ENCODE assay signal across 19 cellular contexts in the genomic region with DNA sequence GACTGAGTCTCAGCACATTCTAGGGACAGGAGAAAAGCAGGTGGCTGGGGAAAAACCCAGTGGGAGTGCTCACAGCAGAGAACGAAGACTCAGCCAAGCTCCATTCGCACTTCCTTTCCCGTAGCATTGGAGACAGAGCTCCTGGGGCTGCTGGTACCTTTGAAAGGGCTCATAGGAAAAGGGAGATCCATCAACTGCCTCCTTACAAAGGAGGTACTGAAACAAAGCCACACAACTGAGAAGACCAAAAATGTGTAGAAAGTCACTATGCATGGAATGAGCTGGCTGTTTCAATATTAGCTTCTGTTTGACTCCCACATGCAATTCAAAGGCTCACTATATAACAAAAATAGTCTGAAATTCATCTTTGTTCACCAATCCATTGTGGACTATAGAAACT. TPM values are rescaled to one million over a fixed set of nuclear protein-coding genes. Genes with fewer than 3 reads are reported as not detected.
A peak's percentile ranks its signal among the peaks of the same experiment; 100 is the strongest.
DNase-seq lines count a peak whose midpoint lies in the region; ATAC-seq, FAIRE-seq and TF ChIP-seq lines count a peak whose summit lies in the region.
"Had no signal": no experiment of that assay in that cellular context is flagged by ENCODE, and none has a peak within 500 bp of the region (broad histone marks: within the 10 kb centered on the region; RNA-seq: fewer than 3 reads in every experiment).

No MANE protein-coding gene starts in this region.

- H3K27ac ChIP-seq in GM12878 (ENCODE audit: control insufficient read depth, insufficient read depth) = peak overlapping the region; percentile 33; the same call in 1 of the 2 replicates
- H3K27ac ChIP-seq: heart right ventricle had no signal

- no peak for FAIRE-seq in GM12878 (lab: Jason Lieb, UNC)
- FAIRE-seq: HepG2, keratinocyte had no signal

- no peak overlapping the region for H3K9ac ChIP-seq in GM12878 (ENCODE audit: control insufficient read depth, insufficient read depth, low read length)

- DNase-seq in GM10266 (ENCODE audit: extremely low spot score) (peak; percentile 56), GM12878 (ENCODE audit: low read depth, low spot score) (peak; percentile 24), NCI-H1436 treated with DMSO at 0.1 percent for 48 hours (lab: John Stamatoyannopoulos, UW) (no peak), COLO668 (lab: John Stamatoyannopoulos, UW; ENCODE audit: unreplicated experiment) (no peak)
- no peak for DNase-seq in activated CD4-positive, alpha-beta T cell treated with anti-CD3 and anti-CD28 coated beads for 48 hours
- DNase-seq: activated CD4-positive, alpha-beta T cell treated with anti-CD3 and anti-CD28 coated beads, Interleukin-2, amount 50 U/mL, for 48 hours; activated naive CD4-positive, alpha-beta T cell; DMS 273 treated with DMSO at 0.1 percent for 48 hours; heart right ventricle; NCI-H1930; nephron progenitor cell; OCI-M1; substantia nigra had no signal

- peaks cover 3% of the 10 kb centered on the region for H3K79me2 ChIP-seq in GM12878 (ENCODE audit: control insufficient read depth, insufficient read depth, low read length)

- H3K4me3 ChIP-seq in GM12878 = no peak overlapping the region
- H3K4me3 ChIP-seq: heart right ventricle had no signal

- peak overlapping the region; percentile 31 for H3K4me2 ChIP-seq in GM12878 (ENCODE audit: control insufficient read depth, insufficient read depth)

- intact Hi-C loops in GM12878 (cut with micrococcal nuclease; ENCODE audit: unreplicated experiment) = no loop called here

- RAD21 ChIA-PET in GM12878 (lab: Charles Lee; ENCODE audit: unreplicated experiment) = interaction anchor here (2.2 kb wide), 1 partner anchor 13 kb away, joined by 17 read pairs; no protein-coding TSS in a partner anchor

- peaks cover 1 to 9% of the 10 kb centered on the region in 2 experiments; a peak in 2 of 4 replicates for H3K36me3 ChIP-seq in GM12878 (ENCODE audit: control insufficient read depth in 2 of 2, insufficient read depth in 2 of 2, low read length in 1 of 2)

- TF ChIP-seq POLR2A in GM12878 (IDR thresholded peaks at IDR 0.05; ENCODE audit: low read depth, low read length) = no peak

- H3K9me3 ChIP-seq in GM12878 (replicated peaks; ENCODE audit: control insufficient read depth, insufficient read depth, low read length) = no peaks in the 10 kb centered on the region; the same call in 1 of the 3 replicates
- H3K9me3 ChIP-seq: heart right ventricle had no signal

- POLR2A ChIA-PET in GM12878 (lab: Charles Lee) = interaction anchor here (0.7 to 2.5 kb wide), 2 partner anchors 12 to 177 kb away, joined by 3 to 8 read pairs; no protein-coding TSS in a partner anchor

- H2AFZ ChIP-seq in GM12878 (ENCODE audit: control insufficient read depth, low read depth, low read length) = no peak overlapping the region

- no peaks in the 10 kb centered on the region for H4K20me1 ChIP-seq in GM12878 (ENCODE audit: control insufficient read depth, insufficient read depth)

- 6% methylated on average over 3 of the region's 3 CpGs for WGBS in GM12878 (ENCODE audit: insufficient coverage, insufficient replicate concordance, low lambda C conversion rate, missing lambda C conversion rate)

- CTCF ChIA-PET in GM12878 (lab: Yijun Ruan, JAX) = interaction anchor here (0.6 to 4.8 kb wide), 2 partner anchors 12 to 54 kb away, joined by 4 to 28 read pairs; no protein-coding TSS in a partner anchor

- SMC1A ChIA-PET in GM12878 (lab: Charles Lee; ENCODE audit: uncharacterized antibody, unreplicated experiment) = interaction anchor here (1.0 to 3.3 kb wide), 5 partner anchors 12 to 103 kb away, joined by 3 to 25 read pairs (median 3); no protein-coding TSS in a partner anchor

- ATAC-seq in GM19023 (IDR thresholded peaks at IDR 0.05; ENCODE audit: unreplicated experiment) (peak; percentile 62), HG02763 (IDR thresholded peaks at IDR 0.05; ENCODE audit: unreplicated experiment) (peak; percentile 47), GM12878 (peak; percentile 79)
- ATAC-seq: heart right ventricle, HepG2 had no signal

- TF ChIP-seq EP300 in GM12878 (IDR thresholded peaks at IDR 0.05; ENCODE audit: borderline replicate concordance in 1 of 2, control insufficient read depth in 1 of 2, low read depth in 2 of 2, low read length in 2 of 2) = peak in 1 of 2 experiments; percentile 30; a peak in 1 of 4 replicates

- TF ChIP-seq CTCF in GM10266 (IDR thresholded peaks at IDR 0.05; ENCODE audit: control insufficient read depth, insufficient read depth, low read depth, missing control alignments) (no peak), GM12878 (IDR thresholded peaks at IDR 0.05 in 2 of 3, conservative IDR thresholded peaks at IDR 0.05 in 1 of 3; ENCODE audit: control insufficient read depth in 2 of 3, extremely low read depth in 1 of 3, insufficient read depth in 1 of 3, low read depth in 3 of 3, low read length in 3 of 3) (no peak)

- H3K4me1 ChIP-seq in GM12878 (ENCODE audit: control insufficient read depth, insufficient read depth, low read length) = peaks cover 15% of the 10 kb centered on the region

- in situ Hi-C loops in GM12878 (cut with MboI) = no loop called here

- no TSS peak for BruUV-seq in GM12878 (replicated peaks; lab: Mats Ljungman, UMichigan)

- H3K27me3 ChIP-seq in GM12878 (replicated peaks in 1 of 2; ENCODE audit: control insufficient read depth in 2 of 2, insufficient read depth in 2 of 2, low read length in 1 of 2) = no peaks in the 10 kb centered on the region
- H3K27me3 ChIP-seq: heart right ventricle had no signal

- TF ChIP-seq RAD21 in GM12878 (IDR thresholded peaks at IDR 0.05; ENCODE audit: insufficient read depth, low read depth, low read length) = no peak

TF ChIP-seq in GM12878, 131 proteins besides CTCF, POLR2A, EP300 and RAD21 (continues in another document):
- peak; percentile 61; the same call in 1 of the 2 replicates for TF ChIP-seq NFIC (IDR thresholded peaks at IDR 0.05; ENCODE audit: low read depth, low read length)

RNA-seq across cellular contexts. Expression of a gene that starts 16.9 kb away (rescaled TPM):
- 31.6 and 36.6 TPM in 2 replicates for total RNA-seq in GM12878 (2013; cell fraction: nucleolus; rRNA removed)
- total RNA-seq in GM12878 (2014; rRNA removed) (10.9 and 11.1 TPM in 2 replicates), GM12878 (2014; rRNA removed; fragmentation: Illumina TruSeq; extraction: Trizol) (9.3 and 9.4 TPM in 2 replicates), GM12878 (2021) (19.1 and 20.9 TPM in 2 replicates)
- 3.3 TPM for polyA plus RNA-seq in GM12878 (2011; ENCODE audit: low read depth)
- polyA plus RNA-seq in GM12878 (2011; rRNA removed) (7.3 and 11.7 TPM in 2 replicates), GM12878 (2014; fragmentation: Illumina TruSeq; extraction: Trizol) (17.4 and 22.4 TPM in 2 replicates), GM12878 (2014; fragmentation: Nextera tagmentation; extraction: Ambion mirVana) (under 1 TPM; 0.24 to 0.68 TPM), GM12878 (2014; rRNA removed) (21.8 and 24.1 TPM in 2 replicates), GM12878 (2016; fragmentation: Nextera tagmentation; extraction: Ambion mirVana) (10 to 100 TPM; 20.7 to 21.1 TPM)
- polyA plus RNA-seq in GM12878 (2011; cell fraction: cytosol; rRNA removed) = 25.2 and 28.3 TPM in 2 replicates
- polyA plus RNA-seq in GM12878 (2011; cell fraction: nucleus; rRNA removed) = 80.8 and 85.9 TPM in 2 replicates
- polyA plus RNA-seq in GM12878 (2012) = 4.5 and 7.7 TPM in 2 replicates
- polyA minus RNA-seq in GM12878 (2011; rRNA and poly(A)+ RNA removed) = 12.7 and 16.3 TPM in 2 replicates
- polyA minus RNA-seq in GM12878 (2011; cell fraction: cytosol; rRNA and poly(A)+ RNA removed) = 7.9 and 9.8 TPM in 2 replicates
- polyA minus RNA-seq in GM12878 (2011; cell fraction: nucleus; rRNA and poly(A)+ RNA removed) = 12.1 and 23.2 TPM in 2 replicates

RNA-seq across cellular contexts. Expression of a gene that starts 45.7 kb away (rescaled TPM):
- 1.2 TPM in 1 of 2 replicates, not detected in the other for total RNA-seq in GM12878 (2013; cell fraction: nucleolus; rRNA removed)
- total RNA-seq in GM12878 (2014; rRNA removed) (1.1 and 2.5 TPM in 2 replicates), GM12878 (2014; rRNA removed; fragmentation: Illumina TruSeq; extraction: Trizol) (1.0 TPM in 2 replicates), GM12878 (2021) (0.51 and 1.2 TPM in 2 replicates)
- polyA plus RNA-seq in GM12878 (2011; ENCODE audit: low read depth) = 1.7 TPM
- polyA plus RNA-seq in GM12878 (2011; rRNA removed) (0.35 TPM in 1 of 2 replicates, not detected in the other), GM12878 (2014; fragmentation: Illumina TruSeq; extraction: Trizol) (0.57 and 2.5 TPM in 2 replicates), GM12878 (2014; fragmentation: Nextera tagmentation; extraction: Ambion mirVana) (1 to 10 TPM; 1.3 TPM), GM12878 (2014; rRNA removed) (1.7 and 4.5 TPM in 2 replicates), GM12878 (2016; fragmentation: Nextera tagmentation; extraction: Ambion mirVana) (not detected)
- 0.70 and 1.8 TPM in 2 replicates for polyA plus RNA-seq in GM12878 (2011; cell fraction: cytosol; rRNA removed)
- polyA plus RNA-seq in GM12878 (2011; cell fraction: nucleus; rRNA removed) = 18.4 and 19.6 TPM in 2 replicates
- polyA plus RNA-seq in GM12878 (2012) = 1.1 and 1.4 TPM in 2 replicates
- 0.46 TPM in 1 of 2 replicates, not detected in the other for polyA minus RNA-seq in GM12878 (2011; rRNA and poly(A)+ RNA removed)
- not detected in 2 replicates for polyA minus RNA-seq in GM12878 (2011; cell fraction: cytosol; rRNA and poly(A)+ RNA removed)
- polyA minus RNA-seq in GM12878 (2011; cell fraction: nucleus; rRNA and poly(A)+ RNA removed) = 0.97 and 1.7 TPM in 2 replicates
- total RNA-seq: MCF 10A, SK-MEL-5 had no signal
- polyA plus RNA-seq: keratinocyte had no signal

RNA-seq across cellular contexts. Expression of a gene that starts 50.0 kb away (rescaled TPM):
- 4.1 and 7.5 TPM in 2 replicates for total RNA-seq in GM12878 (2013; cell fraction: nucleolus; rRNA removed)
- total RNA-seq in GM12878 (2014; rRNA removed) (1.4 and 2.2 TPM in 2 replicates), GM12878 (2014; rRNA removed; fragmentation: Illumina TruSeq; extraction: Trizol) (1.6 and 1.8 TPM in 2 replicates), GM12878 (2021) (3.9 and 5.4 TPM in 2 replicates)
- 0.85 TPM for polyA plus RNA-seq in GM12878 (2011; ENCODE audit: low read depth)
- polyA plus RNA-seq in GM12878 (2011; rRNA removed) (0.71 and 1.3 TPM in 2 replicates), GM12878 (2014; fragmentation: Illumina TruSeq; extraction: Trizol) (1.2 and 3.1 TPM in 2 replicates), GM12878 (2014; fragmentation: Nextera tagmentation; extraction: Ambion mirVana) (1 to 10 TPM in 1 of 2 experiments, under 1 TPM in 1; 0.69 to 1.2 TPM), GM12878 (2014; rRNA removed) (3.8 and 4.1 TPM in 2 replicates), GM12878 (2016; fragmentation: Nextera tagmentation; extraction: Ambion mirVana) (1 to 10 TPM in 1 of 2 experiments, under 1 TPM in 1; 0.64 to 1.3 TPM)
- polyA plus RNA-seq in GM12878 (2011; cell fraction: cytosol; rRNA removed) = 0.42 and 0.67 TPM in 2 replicates
- polyA plus RNA-seq in GM12878 (2011; cell fraction: nucleus; rRNA removed) = 12.6 and 13.1 TPM in 2 replicates
- 1.2 and 2.8 TPM in 2 replicates for polyA plus RNA-seq in GM12878 (2012)
- polyA minus RNA-seq in GM12878 (2011; rRNA and poly(A)+ RNA removed) = 2.2 and 2.6 TPM in 2 replicates
- polyA minus RNA-seq in GM12878 (2011; cell fraction: cytosol; rRNA and poly(A)+ RNA removed) = 3.0 TPM in 1 of 2 replicates, not detected in the other
- polyA minus RNA-seq in GM12878 (2011; cell fraction: nucleus; rRNA and poly(A)+ RNA removed) = 2.5 and 7.2 TPM in 2 replicates
- total RNA-seq: SK-MEL-5 had no signal

Comparison
In these comparisons a context has a peak if more than half of its experiments do, and no peak if none do; other contexts are left out.
1. DNase-seq: peak in GM10266 (single experiment) and GM12878 (single experiment); none in NCI-H1436 treated with DMSO at 0.1 percent for 48 hours (single experiment), activated CD4-positive, alpha-beta T cell treated with anti-CD3 and anti-CD28 coated beads for 48 hours (single experiment) and COLO668 (single experiment).
2. Peak in every context shown above with its lines, with median percentiles within 50 percentile points of each other: ATAC-seq.